ENCODE assay signal across 16 cellular contexts in genomic region chr7:1288996-1289551, GRCh38. TPM values are rescaled to one million over a fixed set of nuclear protein-coding genes. Genes with fewer than 3 reads are reported as not detected.
DNase-seq lines count a peak whose midpoint lies in the region; ATAC-seq and TF ChIP-seq lines count a peak whose summit lies in the region.
"Had no signal": no experiment of that assay in that cellular context is flagged by ENCODE, and none has a peak within 500 bp of the region (broad histone marks: within the 10 kb centered on the region; RNA-seq: fewer than 3 reads in every experiment).

No MANE protein-coding gene starts in this region.

- H3K4me1 ChIP-seq in A673 (ENCODE audit: insufficient read depth, low read length, poor library complexity, severe bottlenecking) (peaks cover 38% of the 10 kb centered on the region), hepatocyte (ENCODE audit: insufficient read depth) (peaks cover 9% of the 10 kb centered on the region), trophoblast cell (ENCODE audit: control insufficient read depth in 1 of 2, insufficient read depth in 2 of 2, low read length in 2 of 2) (peaks cover 16% of the 10 kb centered on the region in 2 experiments), foreskin keratinocyte (no peaks in the 10 kb centered on the region)

- H3K23ac ChIP-seq in trophoblast cell (ENCODE audit: low read length): no peak overlapping the region

- no peaks in the 10 kb centered on the region for H3K9me3 ChIP-seq in A673 (ENCODE audit: low read depth, low read length, poor library complexity, severe bottlenecking)
- H3K9me3 ChIP-seq in hepatocyte (ENCODE audit: low read depth): no peaks in the 10 kb centered on the region
- peaks cover 5% of the 10 kb centered on the region for H3K9me3 ChIP-seq in trophoblast cell (ENCODE audit: insufficient read depth, low read depth, low read length)

- peaks cover 10% of the 10 kb centered on the region for H3K79me1 ChIP-seq in trophoblast cell (ENCODE audit: low read length)

- peak overlapping the region; percentile 39 for H4K8ac ChIP-seq in trophoblast cell (ENCODE audit: low read depth, low read length)

- no TSS peak for BruUV-seq in A673 (replicated peaks; lab: Mats Ljungman, UMichigan)

- intact Hi-C loops in A673 (cut with micrococcal nuclease; ENCODE audit: unreplicated experiment): no loop called here

- H3K14ac ChIP-seq in trophoblast cell (ENCODE audit: low read length): no peak overlapping the region

- CTCF ChIA-PET in A673 (lab: Charles Lee): interaction anchor here (0.5 to 1.2 kb wide), 2 partner anchors 80 to 124 kb away, joined by 5 to 11 read pairs; no protein-coding TSS in a partner anchor

- POLR2A ChIA-PET in A673 (lab: Charles Lee; ENCODE audit: low non-redundant PET): no interaction called here

- H4K20me1 ChIP-seq in hepatocyte (ENCODE audit: insufficient read depth, poor library complexity, severe bottlenecking): no peaks in the 10 kb centered on the region

- no peak for ATAC-seq in foreskin keratinocyte
- ATAC-seq in HG03457 (IDR thresholded peaks at IDR 0.05; ENCODE audit: unreplicated experiment): no peak

- no peaks in the 10 kb centered on the region for H3K27me3 ChIP-seq in A673 (replicated peaks; ENCODE audit: insufficient read depth, low read depth, low read length, poor library complexity)
- H3K27me3 ChIP-seq in H7 (ENCODE audit: control insufficient read depth, insufficient read depth, low read length): peaks cover 2% of the 10 kb centered on the region; the same call in 1 of the 2 replicates
- H3K27me3 ChIP-seq in hepatocyte: peaks cover 35% of the 10 kb centered on the region
- no peaks in the 10 kb centered on the region for H3K27me3 ChIP-seq in trophoblast cell (ENCODE audit: insufficient read depth, low read length)
- H3K27me3 ChIP-seq in foreskin keratinocyte: peaks cover 48% of the 10 kb centered on the region

- H3K79me2 ChIP-seq in hepatocyte: no peaks in the 10 kb centered on the region
- peaks cover 1% of the 10 kb centered on the region for H3K79me2 ChIP-seq in trophoblast cell (ENCODE audit: control insufficient read depth, insufficient read depth, low read length, poor library complexity)

- H3K9me2 ChIP-seq in hepatocyte (replicated peaks; ENCODE audit: insufficient read depth): no peaks in the 10 kb centered on the region

- no peak overlapping the region for H2BK5ac ChIP-seq in trophoblast cell (ENCODE audit: low read depth, low read length, poor library complexity)

- peak overlapping the region; percentile 5 for H3K18ac ChIP-seq in trophoblast cell (ENCODE audit: low read length)

- H2AFZ ChIP-seq in hepatocyte (no peak overlapping the region), trophoblast cell (ENCODE audit: insufficient read depth, low read length, poor library complexity) (no peak overlapping the region)

- no peak overlapping the region for H3K4ac ChIP-seq in trophoblast cell (ENCODE audit: low read depth, low read length)

- H4K91ac ChIP-seq in trophoblast cell (ENCODE audit: low read depth, low read length): peak overlapping the region; percentile 58

- H2BK120ac ChIP-seq in trophoblast cell (ENCODE audit: insufficient read depth, low read length, poor library complexity): peak overlapping the region; percentile 54

- no peak for DNase-seq in A673 (ENCODE audit: low spot score)
- peak; percentile 65 for DNase-seq in H7
- DNase-seq in hepatocyte (ENCODE audit: low spot score): no peak
- no peak for DNase-seq in trophoblast cell
- DNase-seq in foreskin keratinocyte: no peak
- DNase-seq in NCI-H1105 (lab: John Stamatoyannopoulos, UW): no peak
- DNase-seq: ACHN; CD4-positive, alpha-beta T cell; GDM1; HCEC 1CT; KBM-7; NCI-H1694 treated with DMSO at 0.1 percent for 48 hours; NCI-H446 had no signal

- H3K4me3 ChIP-seq in A673 (ENCODE audit: low read depth, low read length, poor library complexity, severe bottlenecking) (no peak overlapping the region), H7 (ENCODE audit: insufficient read depth, low read depth, low read length) (no peak overlapping the region), hepatocyte (no peak overlapping the region), trophoblast cell (ENCODE audit: low read depth, low read length) (no peak overlapping the region)

- peak overlapping the region; percentile 44 for H3K9ac ChIP-seq in trophoblast cell (ENCODE audit: low read length)

- no peak for TF ChIP-seq CTCF in A673 (conservative IDR thresholded peaks at IDR 0.05; ENCODE audit: low read depth, low read length)
- TF ChIP-seq CTCF in hepatocyte (IDR thresholded peaks at IDR 0.05; ENCODE audit: poor library complexity): no peak
- no peak for TF ChIP-seq CTCF in foreskin keratinocyte (conservative IDR thresholded peaks at IDR 0.05)

- WGBS in hepatocyte (ENCODE audit: low lambda C conversion rate, missing lambda C conversion rate): 65% methylated on average over 20 of the region's 32 CpGs
- no CpG with 5 or more reads among the region's 32 CpGs for WGBS in trophoblast cell (ENCODE audit: extremely low coverage, insufficient coverage, insufficient read length)

- H3K4me2 ChIP-seq in hepatocyte (peak overlapping the region; percentile 73), trophoblast cell (ENCODE audit: low read length) (no peak overlapping the region)

- H2AK5ac ChIP-seq in trophoblast cell (ENCODE audit: low read length): peak overlapping the region; percentile 11

- no peaks in the 10 kb centered on the region for H3K36me3 ChIP-seq in A673 (ENCODE audit: insufficient read depth, low read length, poor library complexity, severe bottlenecking)
- H3K36me3 ChIP-seq in H7 (replicated peaks; ENCODE audit: control insufficient read depth, insufficient read depth, low read length): no peaks in the 10 kb centered on the region
- H3K36me3 ChIP-seq in hepatocyte (replicated peaks; ENCODE audit: insufficient read depth, low read depth): no peaks in the 10 kb centered on the region
- H3K36me3 ChIP-seq in trophoblast cell (ENCODE audit: control insufficient read depth in 1 of 2, insufficient read depth in 2 of 2, low read length in 2 of 2): no peaks in the 10 kb centered on the region

- H3K27ac ChIP-seq in A673 (ENCODE audit: low read depth, low read length, poor library complexity, severe bottlenecking) (peak overlapping the region; percentile 91), hepatocyte (no peak overlapping the region), trophoblast cell (ENCODE audit: low read depth, low read length) (peak overlapping the region; percentile 22), foreskin keratinocyte (no peak overlapping the region)
- H3K27ac ChIP-seq: HL-60 had no signal

- H2BK12ac ChIP-seq in trophoblast cell (ENCODE audit: low read length): peak overlapping the region; percentile 60

- H4K12ac ChIP-seq in trophoblast cell (ENCODE audit: low read depth, low read length): no peak overlapping the region

RNA-seq across cellular contexts. Expression of gene UNCX, which starts 56.4 kb away (rescaled TPM):
- total RNA-seq in A673 (2021) (1.2 and 1.9 TPM in 2 replicates), hepatocyte (not detected in 2 replicates), foreskin keratinocyte (not detected in 2 replicates)
- not detected in 2 replicates for total RNA-seq in H7 (2014; rRNA removed; shearing (Covaris generic))
- polyA plus RNA-seq in hepatocyte (not detected in 2 replicates), foreskin keratinocyte (not detected in 2 replicates)
- polyA plus RNA-seq in trophoblast cell (2013): not detected in 2 replicates
- total RNA-seq: CD4-positive, alpha-beta T cell; M059J had no signal

Comparison
In these comparisons a context has a peak if more than half of its experiments do, and no peak if none do; other contexts are left out.
1. H3K27ac ChIP-seq: peak in A673 (single experiment) and trophoblast cell (single experiment); none in hepatocyte (single experiment) and foreskin keratinocyte (single experiment).